8 cellular contexts compared by ENCODE assay signal in genomic region chr12:68610435-68611093, GRCh38. TPM values are rescaled to one million over a fixed set of nuclear protein-coding genes. Genes with fewer than 3 reads are reported as not detected.
A peak's percentile ranks its signal among the peaks of the same experiment; 100 is the strongest.
DNase-seq lines count a peak whose midpoint lies in the region; ATAC-seq and TF ChIP-seq lines count a peak whose summit lies in the region.

RAP1B (plus strand) TSS chr12:68610899; CDS start chr12:68648725, 37,826 bp downstream.

- peak within 1 kb of the TSS; percentile 67 for H3K4me3 ChIP-seq in kidney epithelial cell (ENCODE audit: low read depth, low read length)

- peak; percentile 98 for DNase-seq in AG20443 (ENCODE audit: low spot score)
- DNase-seq in NCI-H446 (lab: John Stamatoyannopoulos, UW), result peak; percentile 77 to 94
- peak; percentile 76 to 79 for DNase-seq in activated CD4-positive, alpha-beta T cell treated with anti-CD3 and anti-CD28 coated beads for 24 hours (ENCODE audit: low read depth in 2 of 2)
- DNase-seq in cerebellum (ENCODE audit: low spot score), result peak; percentile 97
- peak; percentile 43 for DNase-seq in kidney epithelial cell (ENCODE audit: low read depth)
- peak; percentile 90 for DNase-seq in stimulated activated CD4-positive, alpha-beta T cell treated with anti-CD3 and anti-CD28 coated beads, Interleukin-15, amount 100 ng/mL, for 24 hours

- ATAC-seq in GM19043 (IDR thresholded peaks at IDR 0.05; ENCODE audit: low read depth, unreplicated experiment) (peak; percentile 78), HG03354 (IDR thresholded peaks at IDR 0.05; ENCODE audit: poor library complexity, severe bottlenecking, unreplicated experiment) (peak; percentile 85)

- H3K36me3 ChIP-seq in kidney epithelial cell (ENCODE audit: control insufficient read depth, insufficient read depth, low read length), result no peaks in the 10 kb centered on the region

- H3K27me3 ChIP-seq in kidney epithelial cell (ENCODE audit: control insufficient read depth, insufficient read depth, low read length), result no peaks in the 10 kb centered on the region

- no peak for TF ChIP-seq CTCF in kidney epithelial cell (IDR thresholded peaks at IDR 0.05; ENCODE audit: insufficient read depth, low read length, poor library complexity, severe bottlenecking)

RNA-seq across cellular contexts. Expression of gene RAP1B, which starts in this region (rescaled TPM):
- 110 TPM for total RNA-seq in cerebellum
- total RNA-seq in kidney epithelial cell, result 194 and 197 TPM in 2 replicates

Comparison
In these comparisons a context has a peak if more than half of its experiments do, and no peak if none do; other contexts are left out.
1. Peak in every context shown above with its lines: DNase-seq, ATAC-seq and H3K4me3 ChIP-seq.
2. DNase-seq: peak in every context shown above with its lines; median percentile 98 in AG20443; 97 in cerebellum; 90 in stimulated activated CD4-positive, alpha-beta T cell treated with anti-CD3 and anti-CD28 coated beads, Interleukin-15, amount 100 ng/mL, for 24 hours; 86 in NCI-H446; 78 in activated CD4-positive, alpha-beta T cell treated with anti-CD3 and anti-CD28 coated beads for 24 hours; 43 in kidney epithelial cell.